In genomic region chr1:154969246-154969645, GRCh38 we compare ENCODE assay signal across 1 cellular context.
TF ChIP-seq lines count a peak whose summit lies in the region.

No MANE protein-coding gene starts in this region.

TF ChIP-seq in endothelial cell of umbilical vein, 7 proteins besides CTCF, POLR2A, EP300 and RAD21:
- TF ChIP-seq POLR2AphosphoS5 (IDR thresholded peaks at IDR 0.05; ENCODE audit: insufficient read depth, low read depth, low read length) (no peak), JUN (IDR thresholded peaks at IDR 0.05; ENCODE audit: borderline replicate concordance, insufficient read depth, insufficient read length, low read depth) (no peak), GATA2 (IDR thresholded peaks at IDR 0.05; ENCODE audit: insufficient read depth, insufficient read length, low read depth, low read length) (no peak), FOS (IDR thresholded peaks at IDR 0.05; ENCODE audit: borderline replicate concordance, insufficient read depth, low read length) (no peak)
